Comparison of ENCODE assay signal across 11 cellular contexts in the genomic region with DNA sequence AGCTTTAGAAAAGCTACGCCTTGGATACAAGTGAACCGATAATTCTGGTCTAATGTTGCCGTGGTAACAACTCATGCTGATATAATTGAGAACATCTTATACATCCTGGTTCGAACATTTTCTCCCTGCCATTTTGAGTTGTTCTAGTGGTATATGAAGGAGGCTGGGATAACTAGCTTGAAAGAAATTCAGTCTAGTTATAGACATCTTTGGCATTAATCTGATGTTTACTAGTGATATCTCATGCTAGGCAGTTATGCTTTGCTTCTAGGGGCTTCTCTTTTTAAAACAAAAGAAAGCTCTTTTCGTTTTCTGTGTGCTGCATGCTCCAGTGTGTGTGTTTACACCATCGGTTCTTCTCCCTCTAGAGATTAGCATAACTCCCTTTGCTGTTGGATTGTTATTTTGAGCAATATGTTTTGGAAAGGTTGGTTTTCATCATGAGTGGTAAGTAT. TPM values are rescaled to one million over a fixed set of nuclear protein-coding genes. Genes with fewer than 3 reads are reported as not detected.
DNase-seq lines count a peak whose midpoint lies in the region; ATAC-seq and TF ChIP-seq lines count a peak whose summit lies in the region.
"Had no signal": no experiment of that assay in that cellular context is flagged by ENCODE, and none has a peak within 500 bp of the region (broad histone marks: within the 10 kb centered on the region; RNA-seq: fewer than 3 reads in every experiment).

No MANE protein-coding gene starts in this region.

- TF ChIP-seq EP300 in tibial nerve (IDR thresholded peaks at IDR 0.05), result no peak

- peaks cover 85 to 94% (median 86%) of the 10 kb centered on the region in 3 donors for H3K4me1 Mint-ChIP-seq in T-cell

- H3K4me3 ChIP-seq in HCT116 (replicated peaks in 1 of 2; ENCODE audit: low read depth in 1 of 2, low read length in 2 of 2) (no peak overlapping the region), adrenal gland (no peak overlapping the region), tibial nerve (no peak overlapping the region)
- H3K4me3 ChIP-seq: vagina had no signal

- TF ChIP-seq POLR2A in HCT116 (IDR thresholded peaks at IDR 0.05; ENCODE audit: borderline replicate concordance, extremely low read depth, insufficient read depth, insufficient read length) (no peak), adrenal gland (IDR thresholded peaks at IDR 0.05) (no peak), tibial nerve (IDR thresholded peaks at IDR 0.05) (no peak)

- H3K9me2 ChIP-seq in HCT116 (ENCODE audit: insufficient read depth), result no peaks in the 10 kb centered on the region

- peak; percentile 46 for DNase-seq in Ammon's horn (ENCODE audit: low spot score)
- DNase-seq in HCT116 (ENCODE audit: low read depth, low spot score), result no peak
- DNase-seq in T-cell, result no peak
- DNase-seq in fibroblast of peridontal ligament (ENCODE audit: extremely low read depth), result peak; percentile 66
- DNase-seq in adrenal gland, result no peak
- DNase-seq in stimulated activated naive CD4-positive, alpha-beta T cell treated with Interleukin-2 at 50 U/mL for 16 hours (lab: John Stamatoyannopoulos, UW), result no peak
- DNase-seq in tibial nerve (ENCODE audit: low spot score in 2 of 2), result no peak
- DNase-seq: EL; stimulated activated CD4-positive, alpha-beta T cell treated with anti-CD3 and anti-CD28 coated beads, Interleukin-2, amount 100 ng/mL, for 48 hours had no signal

- peaks cover 85 to 98% of the 10 kb centered on the region in 2 experiments for H3K4me1 ChIP-seq in HCT116 (ENCODE audit: control insufficient read depth in 1 of 2, insufficient read depth in 2 of 2, low read length in 2 of 2)
- H3K4me1 ChIP-seq in adrenal gland (replicated peaks in 1 of 2), result peaks cover 0 to 7% of the 10 kb centered on the region in 2 donors
- H3K4me1 ChIP-seq in tibial nerve, result peaks cover 0 to 8% (median 4%) of the 10 kb centered on the region in 4 donors

- H3K9me3 ChIP-seq in HCT116 (ENCODE audit: control insufficient read depth in 1 of 2, insufficient read depth in 1 of 2, low read depth in 1 of 2, low read length in 2 of 2) (no peaks in the 10 kb centered on the region), adrenal gland (replicated peaks in 1 of 3) (no peaks in the 10 kb centered on the region), tibial nerve (no peaks in the 10 kb centered on the region)
- H3K9me3 ChIP-seq: vagina had no signal

- peak overlapping the region; percentile 25 to 67 (median 62) for H3K4me3 Mint-ChIP-seq in T-cell

- H3K36me3 Mint-ChIP-seq in T-cell, result peaks cover 21% of the 10 kb centered on the region

- peak overlapping the region; percentile 99 for H3K27ac ChIP-seq in HCT116 (ENCODE audit: low read depth, low read length)
- peak overlapping the region in 1 of 5 donors; percentile 8 for H3K27ac ChIP-seq in adrenal gland
- no peak overlapping the region for H3K27ac ChIP-seq in tibial nerve
- H3K27ac ChIP-seq: vagina had no signal

- POLR2A ChIA-PET in HCT116 (lab: Charles Lee), result interaction anchor here (0.6 to 1.8 kb wide), 6 partner anchors 9 to 89 kb away, joined by 3 to 7 read pairs (median 3); partner anchors contain the start of gene PRKACB
- POLR2A ChIA-PET in T-cell (lab: Charles Lee), result interaction anchor here (0.5 to 1.5 kb wide), 5 partner anchors 10 to 813 kb away, joined by 3 to 7 read pairs (median 4); partner anchors contain the start of gene PRKACB (in 1 of the 2)

- RAD21 ChIA-PET in HCT116 (lab: Charles Lee; ENCODE audit: low non-redundant PET in 1 of 2, low total read pairs in 2 of 2, uncharacterized antibody in 2 of 2, unreplicated experiment in 2 of 2), result no interaction called here

- H3K27me3 ChIP-seq in HCT116 (ENCODE audit: insufficient read depth, low read length), result no peaks in the 10 kb centered on the region
- H3K27me3 ChIP-seq in adrenal gland, result no peaks in the 10 kb centered on the region
- H3K27me3 ChIP-seq in tibial nerve, result no peaks in the 10 kb centered on the region
- H3K27me3 ChIP-seq: vagina had no signal

- no peak for TF ChIP-seq CTCF in HCT116 (IDR thresholded peaks at IDR 0.05 in 2 of 3, conservative IDR thresholded peaks at IDR 0.05 in 1 of 3; ENCODE audit: borderline replicate concordance in 1 of 3, insufficient read depth in 1 of 3, low read depth in 2 of 3, low read length in 2 of 3)
- TF ChIP-seq CTCF in adrenal gland (IDR thresholded peaks at IDR 0.05), result no peak
- TF ChIP-seq CTCF in tibial nerve (IDR thresholded peaks at IDR 0.05), result no peak

- peak overlapping the region; percentile 32 for H3K9ac ChIP-seq in HCT116 (ENCODE audit: low read length)

- CTCF ChIA-PET in HCT116 (lab: Charles Lee), result no interaction called here
- CTCF ChIA-PET in T-cell (lab: Charles Lee), result interaction anchor here (0.6 to 4.0 kb wide), 3 partner anchors 20 to 428 kb away, joined by 6 to 31 read pairs (median 7); partner anchors contain the start of gene PRKACB (in 1 of the 2)

- H3K36me3 ChIP-seq in HCT116 (ENCODE audit: control insufficient read depth in 1 of 2, insufficient read depth in 2 of 2, low read length in 2 of 2), result peaks cover 0 to 7% of the 10 kb centered on the region in 2 experiments; a peak in 1 of 4 replicates
- H3K36me3 ChIP-seq in adrenal gland (replicated peaks in 1 of 2), result no peaks in the 10 kb centered on the region
- no peaks in the 10 kb centered on the region for H3K36me3 ChIP-seq in tibial nerve
- H3K36me3 ChIP-seq: vagina had no signal

- peaks cover 99% of the 10 kb centered on the region for H3K79me2 ChIP-seq in HCT116 (ENCODE audit: insufficient read depth, low read length)

- TF ChIP-seq RAD21 in HCT116 (IDR thresholded peaks at IDR 0.05; ENCODE audit: low read depth), result no peak

- peak overlapping the region; percentile 46 to 58 for H3K27ac Mint-ChIP-seq in T-cell

- H4K20me1 ChIP-seq in HCT116 (ENCODE audit: insufficient read depth), result no peaks in the 10 kb centered on the region

- H3K4me2 ChIP-seq in HCT116 (ENCODE audit: low read length), result peak overlapping the region; percentile 24; the same call in 1 of the 2 replicates

- intact Hi-C loops in HCT116 (cut with micrococcal nuclease) (no loop called here), adrenal gland (cut with DNase I) (no loop called here)

- ATAC-seq in HCT116 (peak; percentile 20; the same call in 1 of the 2 replicates), T-cell (replicated peaks in 1 of 4) (peak in 1 of 4 experiments; percentile 26), HG03108 (IDR thresholded peaks at IDR 0.05; ENCODE audit: unreplicated experiment) (no peak)

- no peaks in the 10 kb centered on the region for H3K27me3 Mint-ChIP-seq in T-cell

- BruUV-seq in HCT116 (replicated peaks; lab: Mats Ljungman, UMichigan), result no TSS peak

- H2AFZ ChIP-seq in HCT116 (ENCODE audit: low read depth, low read length, poor library complexity, severe bottlenecking), result no peak overlapping the region

- H3K9me3 Mint-ChIP-seq in T-cell, result no peaks in the 10 kb centered on the region

- 79 to 83% (median 82%) methylated on average over 6 of the region's 6 CpGs for WGBS in adrenal gland, 4 donors
- WGBS in tibial nerve, 2 donors, result 58 to 63% methylated on average over 6 of the region's 6 CpGs

TF ChIP-seq in HCT116, 20 proteins besides CTCF, POLR2A, EP300 and RAD21 (continues in another document):
- TF ChIP-seq, protein P1, sequence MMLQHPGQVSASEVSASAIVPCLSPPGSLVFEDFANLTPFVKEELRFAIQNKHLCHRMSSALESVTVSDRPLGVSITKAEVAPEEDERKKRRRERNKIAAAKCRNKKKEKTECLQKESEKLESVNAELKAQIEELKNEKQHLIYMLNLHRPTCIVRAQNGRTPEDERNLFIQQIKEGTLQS (IDR thresholded peaks at IDR 0.05), result no peak
- TF ChIP-seq ZFX (IDR thresholded peaks at IDR 0.05) (no peak), SIN3A (IDR thresholded peaks at IDR 0.05; ENCODE audit: low read depth) (no peak), ZNF274 (IDR thresholded peaks at IDR 0.05; ENCODE audit: low read depth, low read length) (no peak), CEBPB (IDR thresholded peaks at IDR 0.05; ENCODE audit: low read depth) (no peak)
- TF ChIP-seq, protein P2, sequence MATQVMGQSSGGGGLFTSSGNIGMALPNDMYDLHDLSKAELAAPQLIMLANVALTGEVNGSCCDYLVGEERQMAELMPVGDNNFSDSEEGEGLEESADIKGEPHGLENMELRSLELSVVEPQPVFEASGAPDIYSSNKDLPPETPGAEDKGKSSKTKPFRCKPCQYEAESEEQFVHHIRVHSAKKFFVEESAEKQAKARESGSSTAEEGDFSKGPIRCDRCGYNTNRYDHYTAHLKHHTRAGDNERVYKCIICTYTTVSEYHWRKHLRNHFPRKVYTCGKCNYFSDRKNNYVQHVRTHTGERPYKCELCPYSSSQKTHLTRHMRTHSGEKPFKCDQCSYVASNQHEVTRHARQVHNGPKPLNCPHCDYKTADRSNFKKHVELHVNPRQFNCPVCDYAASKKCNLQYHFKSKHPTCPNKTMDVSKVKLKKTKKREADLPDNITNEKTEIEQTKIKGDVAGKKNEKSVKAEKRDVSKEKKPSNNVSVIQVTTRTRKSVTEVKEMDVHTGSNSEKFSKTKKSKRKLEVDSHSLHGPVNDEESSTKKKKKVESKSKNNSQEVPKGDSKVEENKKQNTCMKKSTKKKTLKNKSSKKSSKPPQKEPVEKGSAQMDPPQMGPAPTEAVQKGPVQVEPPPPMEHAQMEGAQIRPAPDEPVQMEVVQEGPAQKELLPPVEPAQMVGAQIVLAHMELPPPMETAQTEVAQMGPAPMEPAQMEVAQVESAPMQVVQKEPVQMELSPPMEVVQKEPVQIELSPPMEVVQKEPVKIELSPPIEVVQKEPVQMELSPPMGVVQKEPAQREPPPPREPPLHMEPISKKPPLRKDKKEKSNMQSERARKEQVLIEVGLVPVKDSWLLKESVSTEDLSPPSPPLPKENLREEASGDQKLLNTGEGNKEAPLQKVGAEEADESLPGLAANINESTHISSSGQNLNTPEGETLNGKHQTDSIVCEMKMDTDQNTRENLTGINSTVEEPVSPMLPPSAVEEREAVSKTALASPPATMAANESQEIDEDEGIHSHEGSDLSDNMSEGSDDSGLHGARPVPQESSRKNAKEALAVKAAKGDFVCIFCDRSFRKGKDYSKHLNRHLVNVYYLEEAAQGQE (IDR thresholded peaks at IDR 0.05; ENCODE audit: low read depth), result no peak

RNA-seq across cellular contexts. Expression of gene PRKACB, which starts 20.5 kb away (rescaled TPM):
- total RNA-seq in HCT116 (2021; ENCODE audit: unreplicated experiment) (135 TPM), T-cell (100 to 1,000 TPM; 101 to 119 (median 109) TPM), adrenal gland (10 to 100 TPM in 7 of 8 donors, 1 to 10 TPM in 1; 8.5 to 58.3 (median 31.2) TPM), tibial nerve (10 to 100 TPM; 13.4 to 17.3 (median 15.3) TPM)
- 16.6 and 32.8 TPM in 2 replicates for polyA plus RNA-seq in HCT116 (2012)
- 10 to 100 TPM in 2 of 3 donors, 1 to 10 TPM in 1; 7.7 to 79.8 (median 17.4) TPM for polyA plus RNA-seq in adrenal gland

Comparison
In these comparisons a context has a peak if more than half of its experiments do, and no peak if none do; other contexts are left out.
1. DNase-seq: peak in Ammon's horn (single experiment) and fibroblast of peridontal ligament (single experiment); none in HCT116 (single experiment), T-cell (0 of 34), adrenal gland (0 of 7), stimulated activated naive CD4-positive, alpha-beta T cell treated with Interleukin-2 at 50 U/mL for 16 hours (single experiment) and tibial nerve (0 of 2).